8 cellular contexts compared by ENCODE assay signal in genomic region chr15:90400759-90401314, GRCh38. TPM values are rescaled to one million over a fixed set of nuclear protein-coding genes. Genes with fewer than 3 reads are reported as not detected.
DNase-seq lines count a peak whose midpoint lies in the region; ATAC-seq and TF ChIP-seq lines count a peak whose summit lies in the region.

No MANE protein-coding gene starts in this region.

- TF ChIP-seq POLR2A in vagina (IDR thresholded peaks at IDR 0.05) = no peak

- H4K20me1 ChIP-seq in OCI-LY3 (ENCODE audit: insufficient read depth, low read length) = peaks cover 78% of the 10 kb centered on the region

- no peaks in the 10 kb centered on the region for H3K9me3 ChIP-seq in HUES6 (ENCODE audit: control insufficient read depth, insufficient read depth, low read depth, low read length)
- no peaks in the 10 kb centered on the region for H3K9me3 ChIP-seq in OCI-LY3 (ENCODE audit: insufficient read depth, low read length)
- no peaks in the 10 kb centered on the region for H3K9me3 ChIP-seq in vagina

- peaks cover 38% of the 10 kb centered on the region for H3K4me1 ChIP-seq in HUES6 (ENCODE audit: control insufficient read depth, insufficient read depth, low read length)
- peaks cover 15% of the 10 kb centered on the region for H3K4me1 ChIP-seq in OCI-LY3 (ENCODE audit: low read length)
- H3K4me1 ChIP-seq in vagina = peaks cover 93% of the 10 kb centered on the region

- H3K4me3 ChIP-seq in HUES6 (ENCODE audit: low read depth, low read length) (peak overlapping the region; percentile 27; the same call in 1 of the 2 replicates), OCI-LY3 (ENCODE audit: low read length) (peak overlapping the region; percentile 26), fibroblast of the aortic adventitia (ENCODE audit: low read depth, low read length) (peak overlapping the region; percentile 47), vagina (peak overlapping the region; percentile 6)

- peak; percentile 70 for DNase-seq in DMS79 treated with DMSO at 0.1 percent for 48 hours (lab: John Stamatoyannopoulos, UW)
- DNase-seq in activated T-helper 1 cell treated with anti-CD3 and anti-CD28 coated beads, Interleukin-2, amount 50 U/mL, for 16 hours (ENCODE audit: low read depth in 1 of 2, low spot score in 1 of 2) = peak; percentile 17 to 34
- peak; percentile 95 for DNase-seq in fibroblast of the aortic adventitia (ENCODE audit: low read depth)
- DNase-seq in omental fat pad (ENCODE audit: low spot score) = no peak
- no peak for DNase-seq in vagina (ENCODE audit: extremely low spot score in 2 of 2)

- H3K79me2 ChIP-seq in OCI-LY3 (ENCODE audit: low read length) = peaks cover 96% of the 10 kb centered on the region

- peak overlapping the region; percentile 56 for H3K4me2 ChIP-seq in OCI-LY3 (ENCODE audit: low read length)

- H3K36me3 ChIP-seq in HUES6 (ENCODE audit: control insufficient read depth, insufficient read depth, low read length) (no peaks in the 10 kb centered on the region), OCI-LY3 (replicated peaks; ENCODE audit: low read depth, low read length) (no peaks in the 10 kb centered on the region), vagina (no peaks in the 10 kb centered on the region)

- intact Hi-C loops in vagina (cut with DNase I) = no loop called here

- ATAC-seq in GM21576 (IDR thresholded peaks at IDR 0.05; ENCODE audit: unreplicated experiment) = peak; percentile 100
- peak; percentile 83 for ATAC-seq in omental fat pad (ENCODE audit: low FRiP score)

- H2AFZ ChIP-seq in OCI-LY3 (ENCODE audit: low read depth, low read length) = no peak overlapping the region

- H3K27ac ChIP-seq in HUES6 (ENCODE audit: low read depth, low read length) (peak overlapping the region; percentile 65), OCI-LY3 (ENCODE audit: low read length) (no peak overlapping the region), vagina (peak overlapping the region; percentile 79)

- H3K9ac ChIP-seq in HUES6 (ENCODE audit: low read length) (peak overlapping the region; percentile 26), OCI-LY3 (ENCODE audit: low read length) (no peak overlapping the region)

- no peaks in the 10 kb centered on the region for H3K27me3 ChIP-seq in HUES6 (ENCODE audit: control insufficient read depth, insufficient read depth, low read length)
- H3K27me3 ChIP-seq in OCI-LY3 (ENCODE audit: low read depth, low read length) = no peaks in the 10 kb centered on the region
- no peaks in the 10 kb centered on the region for H3K27me3 ChIP-seq in vagina

- no peak for TF ChIP-seq CTCF in OCI-LY3 (IDR thresholded peaks at IDR 0.05; ENCODE audit: low read depth, low read length)
- no peak for TF ChIP-seq CTCF in fibroblast of the aortic adventitia (IDR thresholded peaks at IDR 0.05; ENCODE audit: insufficient read depth, low read length)
- no peak for TF ChIP-seq CTCF in omental fat pad (IDR thresholded peaks at IDR 0.05)
- TF ChIP-seq CTCF in vagina (IDR thresholded peaks at IDR 0.05) = no peak

RNA-seq across cellular contexts. Expression of gene IQGAP1, which starts 12.8 kb away (rescaled TPM):
- total RNA-seq in fibroblast of the aortic adventitia (ENCODE audit: low replicate concordance) = 164 and 289 TPM in 2 replicates
- 100 to 1,000 TPM; 220 to 320 (median 295) TPM for total RNA-seq in omental fat pad
- total RNA-seq in vagina = 261 TPM

RNA-seq across cellular contexts. Expression of gene ZNF774, which starts 48.8 kb away (rescaled TPM):
- total RNA-seq in fibroblast of the aortic adventitia (ENCODE audit: low replicate concordance) = 1.4 and 2.3 TPM in 2 replicates
- 1 to 10 TPM in 2 of 4 donors, under 1 TPM in 2; 0.36 to 1.8 (median 1.1) TPM for total RNA-seq in omental fat pad
- total RNA-seq in vagina = 8.3 TPM

Comparison
In these comparisons a context has a peak if more than half of its experiments do, and no peak if none do; other contexts are left out.
1. DNase-seq: peak in DMS79 treated with DMSO at 0.1 percent for 48 hours (single experiment), activated T-helper 1 cell treated with anti-CD3 and anti-CD28 coated beads, Interleukin-2, amount 50 U/mL, for 16 hours (2 of 2) and fibroblast of the aortic adventitia (single experiment); none in omental fat pad (single experiment) and vagina (0 of 2).
2. Peak in every context shown above with its lines, with median percentiles within 50 percentile points of each other: H3K4me3 ChIP-seq.